In genomic region chr1:17412093-17412870, GRCh38 we compare ENCODE assay signal across 1 cellular context.
TF ChIP-seq lines count a peak whose summit lies in the region.

No MANE protein-coding gene starts in this region.

TF ChIP-seq in GM23338, 12 proteins besides CTCF, POLR2A, EP300 and RAD21:
- TF ChIP-seq NANOG (IDR thresholded peaks at IDR 0.05; ENCODE audit: borderline replicate concordance): no peak
